22 cellular contexts compared by ENCODE assay signal in genomic region chr3:76664816-76665215, GRCh38.
DNase-seq lines count a peak whose midpoint lies in the region; ATAC-seq, FAIRE-seq and TF ChIP-seq lines count a peak whose summit lies in the region.
"Had no signal": no experiment of that assay in that cellular context is flagged by ENCODE, and none has a peak within 500 bp of the region (broad histone marks: within the 10 kb centered on the region; RNA-seq: fewer than 3 reads in every experiment).

No MANE protein-coding gene starts in this region.

- H3K36me3 Mint-ChIP-seq in astrocyte (ENCODE audit: low read depth, unreplicated experiment): no peaks in the 10 kb centered on the region
- no peaks in the 10 kb centered on the region for H3K36me3 Mint-ChIP-seq in activated CD8-positive, alpha-beta memory T cell treated with anti-CD3 and anti-CD28 coated beads, Interleukin-2, amount 10 ng/mL, durations not matched to agents 7 days and 5 days
- H3K36me3 Mint-ChIP-seq: CD4-positive, CD25-positive, alpha-beta regulatory T cell; CD8-positive, alpha-beta memory T cell had no signal

- H3K27ac ChIP-seq in HUES6 (ENCODE audit: low read depth, low read length) (peak overlapping the region; percentile 84; the same call in 1 of the 2 replicates), astrocyte (ENCODE audit: low read depth, low read length) (peak overlapping the region; percentile 41), H1 (ENCODE audit: low read depth, low read length) (no peak overlapping the region)
- H3K27ac ChIP-seq: GM23248 had no signal

- H2AFZ ChIP-seq in astrocyte (ENCODE audit: low read depth, low read length) (no peak overlapping the region), H1 (ENCODE audit: low read length) (no peak overlapping the region)
- H2AFZ ChIP-seq: GM23248 had no signal

- H3K4ac ChIP-seq in H1 (replicated peaks; ENCODE audit: insufficient read length, low read depth, low read length): no peak overlapping the region

- no peak overlapping the region for H3K23ac ChIP-seq in H1 (ENCODE audit: insufficient read length)

- no peak overlapping the region for H3K56ac ChIP-seq in H1 (replicated peaks; ENCODE audit: insufficient read length, low read depth, low read length)

- no peaks in the 10 kb centered on the region for H3K79me1 ChIP-seq in H1 (ENCODE audit: low read depth, low read length)

- CTCF ChIA-PET in H1 (lab: Charles Lee; ENCODE audit: partially characterized antibody): interaction anchor here (0.6 to 2.1 kb wide), 6 partner anchors 13 to 655 kb away, joined by 3 to 8 read pairs (median 4); no protein-coding TSS in a partner anchor
- CTCF ChIA-PET in activated CD8-positive, alpha-beta memory T cell treated with anti-CD3 and anti-CD28 coated beads, Interleukin-2, amount 10 ng/mL, durations not matched to agents 7 days and 5 days (lab: Charles Lee): no interaction called here

- H3K9me3 ChIP-seq in HUES6 (ENCODE audit: control insufficient read depth, insufficient read depth, low read depth, low read length) (no peaks in the 10 kb centered on the region), astrocyte (ENCODE audit: insufficient read depth, low read depth, low read length) (no peaks in the 10 kb centered on the region), H1 (ENCODE audit: insufficient read depth in 2 of 2, low read depth in 1 of 2, low read length in 1 of 2) (no peaks in the 10 kb centered on the region)
- H3K9me3 ChIP-seq: BE2C had no signal

- DNase-seq in astrocyte (ENCODE audit: low read depth) (no peak), H1 (ENCODE audit: low read depth in 1 of 2, low spot score in 2 of 2) (no peak), OCI-M2 (lab: John Stamatoyannopoulos, UW; ENCODE audit: unreplicated experiment) (no peak), amygdala (lab: John Stamatoyannopoulos, UW) (no peak)
- DNase-seq in activated CD8-positive, alpha-beta memory T cell treated with anti-CD3 and anti-CD28 coated beads, Interleukin-2, amount 10 ng/mL, durations not matched to agents 7 days and 5 days: no peak
- DNase-seq in stimulated activated CD4-positive, alpha-beta T cell treated with anti-CD3 and anti-CD28 coated beads, Interleukin-4, amount 100 ng/mL, for 24 hours: no peak
- DNase-seq: ACHN; BE2C; C1 segment of cervical spinal cord; CD4-positive, CD25-positive, alpha-beta regulatory T cell; CD8-positive, alpha-beta memory T cell; COR-L47; DMS 273 treated with DMSO at 0.1 percent for 48 hours; DMS53; DND-41; EL; GM23248; H7 had no signal

- no peaks in the 10 kb centered on the region for H3K27me3 ChIP-seq in HUES6 (ENCODE audit: control insufficient read depth, insufficient read depth, low read length)
- no peaks in the 10 kb centered on the region for H3K27me3 ChIP-seq in astrocyte (ENCODE audit: insufficient read depth, low read length)
- H3K27me3 ChIP-seq in H1 (replicated peaks in 1 of 4; ENCODE audit: control insufficient read depth in 3 of 4, extremely low read depth in 1 of 4, insufficient read depth in 3 of 4, low read length in 3 of 4): no peaks in the 10 kb centered on the region
- H3K27me3 ChIP-seq: BE2C had no signal

- peak overlapping the region; percentile 38; the same call in 1 of the 2 replicates for H2BK20ac ChIP-seq in H1 (ENCODE audit: low read length)

- H3K4me2 ChIP-seq in astrocyte (ENCODE audit: low read length) (no peak overlapping the region), H1 (ENCODE audit: insufficient read depth in 1 of 2, low read depth in 2 of 2, low read length in 2 of 2) (no peak overlapping the region)

- no peak overlapping the region for H2AK5ac ChIP-seq in H1 (ENCODE audit: low read depth, low read length)

- no peaks in the 10 kb centered on the region for H3K23me2 ChIP-seq in H1 (ENCODE audit: low read depth, low read length)

- H3K4me3 ChIP-seq in HUES6 (ENCODE audit: low read depth, low read length) (no peak overlapping the region), astrocyte (ENCODE audit: insufficient read depth, low read depth, low read length) (no peak overlapping the region), H1 (ENCODE audit: extremely low read depth in 1 of 4, insufficient read depth in 2 of 4, low read depth in 3 of 4, low read length in 4 of 4) (no peak overlapping the region)
- H3K4me3 ChIP-seq: GM12878, GM23248, K562 had no signal

- no peaks in the 10 kb centered on the region for H3K9me3 Mint-ChIP-seq in astrocyte (ENCODE audit: unreplicated experiment)
- H3K9me3 Mint-ChIP-seq in activated CD8-positive, alpha-beta memory T cell treated with anti-CD3 and anti-CD28 coated beads, Interleukin-2, amount 10 ng/mL, durations not matched to agents 7 days and 5 days (ENCODE audit: low read depth): peaks cover 8% of the 10 kb centered on the region

- no peak overlapping the region for H3K4me3 Mint-ChIP-seq in astrocyte (ENCODE audit: unreplicated experiment)
- no peak overlapping the region for H3K4me3 Mint-ChIP-seq in activated CD8-positive, alpha-beta memory T cell treated with anti-CD3 and anti-CD28 coated beads, Interleukin-2, amount 10 ng/mL, durations not matched to agents 7 days and 5 days
- H3K4me3 Mint-ChIP-seq: CD4-positive, CD25-positive, alpha-beta regulatory T cell; CD8-positive, alpha-beta memory T cell had no signal

- ATAC-seq in activated CD8-positive, alpha-beta memory T cell treated with anti-CD3 and anti-CD28 coated beads, Interleukin-2, amount 10 ng/mL, durations not matched to agents 7 days and 5 days: no peak
- ATAC-seq: GM12878, K562 had no signal

- POLR2A ChIA-PET in H1 (lab: Charles Lee; ENCODE audit: partially characterized antibody): interaction anchor here (0.7 kb wide), 1 partner anchor 20 kb away, joined by 3 read pairs; no protein-coding TSS in a partner anchor

- no peak overlapping the region for H2BK120ac ChIP-seq in H1 (replicated peaks; ENCODE audit: low read depth, low read length)

- no peak for TF ChIP-seq EP300 in H1 (IDR thresholded peaks at IDR 0.05; ENCODE audit: borderline replicate concordance in 1 of 2, low read depth in 2 of 2, low read length in 2 of 2)

- no peak overlapping the region for H2BK5ac ChIP-seq in H1 (ENCODE audit: low read depth, low read length)

- H3K4me1 Mint-ChIP-seq in astrocyte (ENCODE audit: low read depth, unreplicated experiment): peaks cover 7% of the 10 kb centered on the region
- H3K4me1 Mint-ChIP-seq in activated CD8-positive, alpha-beta memory T cell treated with anti-CD3 and anti-CD28 coated beads, Interleukin-2, amount 10 ng/mL, durations not matched to agents 7 days and 5 days: no peaks in the 10 kb centered on the region
- H3K4me1 Mint-ChIP-seq: CD4-positive, CD25-positive, alpha-beta regulatory T cell; CD8-positive, alpha-beta memory T cell had no signal

- no peak overlapping the region for H4K8ac ChIP-seq in H1 (ENCODE audit: extremely low read depth, insufficient read depth, low read length)

- no peak overlapping the region for H3K14ac ChIP-seq in H1 (ENCODE audit: insufficient read length)

- TF ChIP-seq RAD21 in H1 (IDR thresholded peaks at IDR 0.05 in 1 of 2, conservative IDR thresholded peaks at IDR 0.05 in 1 of 2; ENCODE audit: low read depth in 2 of 2, low read length in 2 of 2): no peak

- H2BK12ac ChIP-seq in H1 (ENCODE audit: low read depth, low read length): peak overlapping the region; percentile 52; the same call in 1 of the 2 replicates

- H3K36me3 ChIP-seq in HUES6 (ENCODE audit: control insufficient read depth, insufficient read depth, low read length): no peaks in the 10 kb centered on the region
- no peaks in the 10 kb centered on the region for H3K36me3 ChIP-seq in astrocyte (ENCODE audit: insufficient read depth, low read length)
- no peaks in the 10 kb centered on the region for H3K36me3 ChIP-seq in H1 (ENCODE audit: control insufficient read depth in 2 of 4, insufficient read depth in 4 of 4, low read length in 3 of 4)
- H3K36me3 ChIP-seq: BE2C had no signal

- no peak overlapping the region for H2BK15ac ChIP-seq in H1 (ENCODE audit: low read length)

- H4K91ac ChIP-seq in H1 (replicated peaks; ENCODE audit: insufficient read length, low read length): no peak overlapping the region

- H3K27me3 Mint-ChIP-seq in astrocyte (ENCODE audit: low read depth, unreplicated experiment): no peaks in the 10 kb centered on the region
- no peaks in the 10 kb centered on the region for H3K27me3 Mint-ChIP-seq in activated CD8-positive, alpha-beta memory T cell treated with anti-CD3 and anti-CD28 coated beads, Interleukin-2, amount 10 ng/mL, durations not matched to agents 7 days and 5 days
- H3K27me3 Mint-ChIP-seq: CD4-positive, CD25-positive, alpha-beta regulatory T cell; CD8-positive, alpha-beta memory T cell had no signal

- H3K9ac ChIP-seq in HUES6 (ENCODE audit: low read length) (peak overlapping the region; percentile 23), astrocyte (ENCODE audit: low read length) (no peak overlapping the region), H1 (replicated peaks in 1 of 4; ENCODE audit: extremely low read depth in 1 of 4, low read depth in 3 of 4, low read length in 3 of 4) (no peak overlapping the region)
- H3K9ac ChIP-seq: GM23248 had no signal

- H4K20me1 ChIP-seq in astrocyte (ENCODE audit: insufficient read depth, low read length) (no peaks in the 10 kb centered on the region), H1 (replicated peaks in 1 of 2; ENCODE audit: control insufficient read depth in 1 of 2, insufficient read depth in 2 of 2, low read length in 2 of 2) (no peaks in the 10 kb centered on the region)

- no peak for TF ChIP-seq POLR2A in H1 (IDR thresholded peaks at IDR 0.05; ENCODE audit: control extremely low read depth in 1 of 2, low read depth in 2 of 2, low read length in 2 of 2)

- H3K27ac Mint-ChIP-seq in astrocyte (ENCODE audit: unreplicated experiment): no peak overlapping the region
- H3K27ac Mint-ChIP-seq in activated CD8-positive, alpha-beta memory T cell treated with anti-CD3 and anti-CD28 coated beads, Interleukin-2, amount 10 ng/mL, durations not matched to agents 7 days and 5 days: no peak overlapping the region
- H3K27ac Mint-ChIP-seq: CD8-positive, alpha-beta memory T cell had no signal

- H3K4me1 ChIP-seq in HUES6 (ENCODE audit: control insufficient read depth, insufficient read depth, low read length) (peaks cover 46% of the 10 kb centered on the region), astrocyte (ENCODE audit: insufficient read depth, low read length) (no peaks in the 10 kb centered on the region), H1 (replicated peaks in 1 of 4; ENCODE audit: control insufficient read depth in 3 of 4, insufficient read depth in 4 of 4, low read length in 3 of 4) (peaks cover 0 to 9% (median 7%) of the 10 kb centered on the region in 4 experiments; a peak in 3 of 7 replicates)
- H3K4me1 ChIP-seq: BE2C had no signal

- H3K79me2 ChIP-seq in astrocyte (ENCODE audit: insufficient read depth, low read length) (no peaks in the 10 kb centered on the region), H1 (ENCODE audit: control insufficient read depth in 1 of 2, insufficient read depth in 2 of 2, low read length in 2 of 2) (no peaks in the 10 kb centered on the region)

- no peak overlapping the region for H4K5ac ChIP-seq in H1 (ENCODE audit: insufficient read length, low read depth, low read length)

- no peak overlapping the region for H3K18ac ChIP-seq in H1 (ENCODE audit: extremely low read depth, low read length)

- TF ChIP-seq CTCF in astrocyte (IDR thresholded peaks at IDR 0.05; ENCODE audit: insufficient read depth, low read depth, low read length) (no peak), H1 (IDR thresholded peaks at IDR 0.05; ENCODE audit: control extremely low read depth in 1 of 3, insufficient read depth in 1 of 3, low read depth in 1 of 3, low read length in 3 of 3) (no peak)

- 92% methylated on average over 3 of the region's 3 CpGs; no CpG with 5 or more reads in 1 of the 2 experiments for WGBS in H1 (ENCODE audit: extremely low coverage in 1 of 2, insufficient coverage in 1 of 2, insufficient read length in 1 of 2, insufficient replicate concordance in 2 of 2, low coverage in 1 of 2, low lambda C conversion rate in 2 of 2, missing lambda C conversion rate in 1 of 2), 2 experiments

- FAIRE-seq in astrocyte (lab: Jason Lieb, UNC) (no peak), H1 (lab: Jason Lieb, UNC) (no peak)
- FAIRE-seq: A204.1, GM12878, K562 had no signal
